In the genomic region with DNA sequence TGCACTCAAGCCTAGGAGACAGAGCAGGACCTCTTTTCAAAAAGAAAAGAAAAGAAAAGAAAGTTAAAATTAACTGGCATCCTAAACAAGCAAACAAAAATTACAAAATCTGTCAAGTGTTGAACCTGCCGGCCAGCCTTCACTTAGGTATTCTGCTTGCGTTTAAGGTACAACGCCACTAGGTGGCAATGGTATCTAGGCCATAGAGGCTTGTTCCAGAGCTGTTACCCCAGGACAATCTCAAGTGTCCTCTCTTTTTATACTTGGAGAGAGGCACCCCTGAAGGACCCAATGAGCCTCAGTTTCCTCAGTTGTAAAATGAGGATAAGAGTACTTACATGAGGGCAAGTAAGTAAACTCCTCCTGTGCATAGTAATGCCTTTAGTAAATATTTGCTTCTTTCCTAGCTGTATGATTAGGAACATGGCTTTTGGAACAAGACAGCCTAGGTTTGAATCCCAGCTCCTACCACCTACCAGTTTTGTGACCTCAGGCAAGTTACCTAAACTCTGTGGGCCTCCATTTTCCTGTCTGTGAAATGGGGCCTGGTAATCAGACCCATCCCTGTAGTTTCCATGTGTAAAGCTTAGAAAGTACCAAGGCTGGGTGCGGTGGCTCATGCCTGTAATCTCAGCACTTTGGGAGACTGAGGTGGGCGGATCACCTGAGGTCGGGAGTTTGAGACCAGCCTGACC, we compare ENCODE assay signal across 1 cellular context.
TF ChIP-seq lines count a peak whose summit lies in the region.

No MANE protein-coding gene starts in this region.

TF ChIP-seq in GM23338, 12 proteins besides CTCF, POLR2A, EP300 and RAD21 (continued from another document):
- no peak for TF ChIP-seq ZNF114 (CRISPR knock-in tag; IDR thresholded peaks at IDR 0.05)
- no peak for TF ChIP-seq JUNB (IDR thresholded peaks at IDR 0.05; ENCODE audit: unreplicated experiment)
- no peak for TF ChIP-seq EZH2 (IDR thresholded peaks at IDR 0.05; ENCODE audit: low read depth, unreplicated experiment)
- TF ChIP-seq CREB1 (CRISPR knock-in tag; IDR thresholded peaks at IDR 0.05; ENCODE audit: low read depth) = no peak
- TF ChIP-seq POLR2AphosphoS5 (IDR thresholded peaks at IDR 0.05; ENCODE audit: low read depth) = no peak
- TF ChIP-seq, protein P1, sequence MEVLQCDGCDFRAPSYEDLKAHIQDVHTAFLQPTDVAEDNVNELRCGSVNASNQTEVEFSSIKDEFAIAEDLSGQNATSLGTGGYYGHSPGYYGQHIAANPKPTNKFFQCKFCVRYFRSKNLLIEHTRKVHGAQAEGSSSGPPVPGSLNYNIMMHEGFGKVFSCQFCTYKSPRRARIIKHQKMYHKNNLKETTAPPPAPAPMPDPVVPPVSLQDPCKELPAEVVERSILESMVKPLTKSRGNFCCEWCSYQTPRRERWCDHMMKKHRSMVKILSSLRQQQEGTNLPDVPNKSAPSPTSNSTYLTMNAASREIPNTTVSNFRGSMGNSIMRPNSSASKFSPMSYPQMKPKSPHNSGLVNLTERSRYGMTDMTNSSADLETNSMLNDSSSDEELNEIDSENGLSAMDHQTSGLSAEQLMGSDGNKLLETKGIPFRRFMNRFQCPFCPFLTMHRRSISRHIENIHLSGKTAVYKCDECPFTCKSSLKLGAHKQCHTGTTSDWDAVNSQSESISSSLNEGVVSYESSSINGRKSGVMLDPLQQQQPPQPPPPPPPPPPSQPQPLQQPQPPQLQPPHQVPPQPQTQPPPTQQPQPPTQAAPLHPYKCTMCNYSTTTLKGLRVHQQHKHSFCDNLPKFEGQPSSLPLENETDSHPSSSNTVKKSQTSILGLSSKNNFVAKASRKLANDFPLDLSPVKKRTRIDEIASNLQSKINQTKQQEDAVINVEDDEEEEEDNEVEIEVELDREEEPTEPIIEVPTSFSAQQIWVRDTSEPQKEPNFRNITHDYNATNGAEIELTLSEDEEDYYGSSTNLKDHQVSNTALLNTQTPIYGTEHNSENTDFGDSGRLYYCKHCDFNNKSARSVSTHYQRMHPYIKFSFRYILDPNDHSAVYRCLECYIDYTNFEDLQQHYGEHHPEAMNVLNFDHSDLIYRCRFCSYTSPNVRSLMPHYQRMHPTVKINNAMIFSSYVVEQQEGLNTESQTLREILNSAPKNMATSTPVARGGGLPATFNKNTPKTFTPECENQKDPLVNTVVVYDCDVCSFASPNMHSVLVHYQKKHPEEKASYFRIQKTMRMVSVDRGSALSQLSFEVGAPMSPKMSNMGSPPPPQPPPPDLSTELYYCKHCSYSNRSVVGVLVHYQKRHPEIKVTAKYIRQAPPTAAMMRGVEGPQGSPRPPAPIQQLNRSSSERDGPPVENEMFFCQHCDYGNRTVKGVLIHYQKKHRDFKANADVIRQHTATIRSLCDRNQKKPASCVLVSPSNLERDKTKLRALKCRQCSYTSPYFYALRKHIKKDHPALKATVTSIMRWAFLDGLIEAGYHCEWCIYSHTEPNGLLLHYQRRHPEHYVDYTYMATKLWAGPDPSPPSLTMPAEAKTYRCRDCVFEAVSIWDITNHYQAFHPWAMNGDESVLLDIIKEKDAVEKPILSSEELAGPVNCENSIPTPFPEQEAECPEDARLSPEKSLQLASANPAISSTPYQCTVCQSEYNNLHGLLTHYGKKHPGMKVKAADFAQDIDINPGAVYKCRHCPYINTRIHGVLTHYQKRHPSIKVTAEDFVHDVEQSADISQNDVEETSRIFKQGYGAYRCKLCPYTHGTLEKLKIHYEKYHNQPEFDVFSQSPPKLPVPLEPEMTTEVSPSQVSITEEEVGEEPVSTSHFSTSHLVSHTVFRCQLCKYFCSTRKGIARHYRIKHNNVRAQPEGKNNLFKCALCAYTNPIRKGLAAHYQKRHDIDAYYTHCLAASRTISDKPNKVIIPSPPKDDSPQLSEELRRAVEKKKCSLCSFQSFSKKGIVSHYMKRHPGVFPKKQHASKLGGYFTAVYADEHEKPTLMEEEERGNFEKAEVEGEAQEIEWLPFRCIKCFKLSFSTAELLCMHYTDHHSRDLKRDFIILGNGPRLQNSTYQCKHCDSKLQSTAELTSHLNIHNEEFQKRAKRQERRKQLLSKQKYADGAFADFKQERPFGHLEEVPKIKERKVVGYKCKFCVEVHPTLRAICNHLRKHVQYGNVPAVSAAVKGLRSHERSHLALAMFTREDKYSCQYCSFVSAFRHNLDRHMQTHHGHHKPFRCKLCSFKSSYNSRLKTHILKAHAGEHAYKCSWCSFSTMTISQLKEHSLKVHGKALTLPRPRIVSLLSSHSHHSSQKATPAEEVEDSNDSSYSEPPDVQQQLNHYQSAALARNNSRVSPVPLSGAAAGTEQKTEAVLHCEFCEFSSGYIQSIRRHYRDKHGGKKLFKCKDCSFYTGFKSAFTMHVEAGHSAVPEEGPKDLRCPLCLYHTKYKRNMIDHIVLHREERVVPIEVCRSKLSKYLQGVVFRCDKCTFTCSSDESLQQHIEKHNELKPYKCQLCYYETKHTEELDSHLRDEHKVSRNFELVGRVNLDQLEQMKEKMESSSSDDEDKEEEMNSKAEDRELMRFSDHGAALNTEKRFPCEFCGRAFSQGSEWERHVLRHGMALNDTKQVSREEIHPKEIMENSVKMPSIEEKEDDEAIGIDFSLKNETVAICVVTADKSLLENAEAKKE (CRISPR knock-in tag; IDR thresholded peaks at IDR 0.05) = no peak
- no peak for TF ChIP-seq EZH2phosphoT487 (IDR thresholded peaks at IDR 0.05; ENCODE audit: unreplicated experiment)
- TF ChIP-seq, protein P2, sequence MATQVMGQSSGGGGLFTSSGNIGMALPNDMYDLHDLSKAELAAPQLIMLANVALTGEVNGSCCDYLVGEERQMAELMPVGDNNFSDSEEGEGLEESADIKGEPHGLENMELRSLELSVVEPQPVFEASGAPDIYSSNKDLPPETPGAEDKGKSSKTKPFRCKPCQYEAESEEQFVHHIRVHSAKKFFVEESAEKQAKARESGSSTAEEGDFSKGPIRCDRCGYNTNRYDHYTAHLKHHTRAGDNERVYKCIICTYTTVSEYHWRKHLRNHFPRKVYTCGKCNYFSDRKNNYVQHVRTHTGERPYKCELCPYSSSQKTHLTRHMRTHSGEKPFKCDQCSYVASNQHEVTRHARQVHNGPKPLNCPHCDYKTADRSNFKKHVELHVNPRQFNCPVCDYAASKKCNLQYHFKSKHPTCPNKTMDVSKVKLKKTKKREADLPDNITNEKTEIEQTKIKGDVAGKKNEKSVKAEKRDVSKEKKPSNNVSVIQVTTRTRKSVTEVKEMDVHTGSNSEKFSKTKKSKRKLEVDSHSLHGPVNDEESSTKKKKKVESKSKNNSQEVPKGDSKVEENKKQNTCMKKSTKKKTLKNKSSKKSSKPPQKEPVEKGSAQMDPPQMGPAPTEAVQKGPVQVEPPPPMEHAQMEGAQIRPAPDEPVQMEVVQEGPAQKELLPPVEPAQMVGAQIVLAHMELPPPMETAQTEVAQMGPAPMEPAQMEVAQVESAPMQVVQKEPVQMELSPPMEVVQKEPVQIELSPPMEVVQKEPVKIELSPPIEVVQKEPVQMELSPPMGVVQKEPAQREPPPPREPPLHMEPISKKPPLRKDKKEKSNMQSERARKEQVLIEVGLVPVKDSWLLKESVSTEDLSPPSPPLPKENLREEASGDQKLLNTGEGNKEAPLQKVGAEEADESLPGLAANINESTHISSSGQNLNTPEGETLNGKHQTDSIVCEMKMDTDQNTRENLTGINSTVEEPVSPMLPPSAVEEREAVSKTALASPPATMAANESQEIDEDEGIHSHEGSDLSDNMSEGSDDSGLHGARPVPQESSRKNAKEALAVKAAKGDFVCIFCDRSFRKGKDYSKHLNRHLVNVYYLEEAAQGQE (IDR thresholded peaks at IDR 0.05; ENCODE audit: unreplicated experiment) = no peak
- TF ChIP-seq NANOG (IDR thresholded peaks at IDR 0.05; ENCODE audit: borderline replicate concordance) = no peak
- TF ChIP-seq STAT1 (IDR thresholded peaks at IDR 0.05; ENCODE audit: unreplicated experiment) = no peak
